In the genomic region with DNA sequence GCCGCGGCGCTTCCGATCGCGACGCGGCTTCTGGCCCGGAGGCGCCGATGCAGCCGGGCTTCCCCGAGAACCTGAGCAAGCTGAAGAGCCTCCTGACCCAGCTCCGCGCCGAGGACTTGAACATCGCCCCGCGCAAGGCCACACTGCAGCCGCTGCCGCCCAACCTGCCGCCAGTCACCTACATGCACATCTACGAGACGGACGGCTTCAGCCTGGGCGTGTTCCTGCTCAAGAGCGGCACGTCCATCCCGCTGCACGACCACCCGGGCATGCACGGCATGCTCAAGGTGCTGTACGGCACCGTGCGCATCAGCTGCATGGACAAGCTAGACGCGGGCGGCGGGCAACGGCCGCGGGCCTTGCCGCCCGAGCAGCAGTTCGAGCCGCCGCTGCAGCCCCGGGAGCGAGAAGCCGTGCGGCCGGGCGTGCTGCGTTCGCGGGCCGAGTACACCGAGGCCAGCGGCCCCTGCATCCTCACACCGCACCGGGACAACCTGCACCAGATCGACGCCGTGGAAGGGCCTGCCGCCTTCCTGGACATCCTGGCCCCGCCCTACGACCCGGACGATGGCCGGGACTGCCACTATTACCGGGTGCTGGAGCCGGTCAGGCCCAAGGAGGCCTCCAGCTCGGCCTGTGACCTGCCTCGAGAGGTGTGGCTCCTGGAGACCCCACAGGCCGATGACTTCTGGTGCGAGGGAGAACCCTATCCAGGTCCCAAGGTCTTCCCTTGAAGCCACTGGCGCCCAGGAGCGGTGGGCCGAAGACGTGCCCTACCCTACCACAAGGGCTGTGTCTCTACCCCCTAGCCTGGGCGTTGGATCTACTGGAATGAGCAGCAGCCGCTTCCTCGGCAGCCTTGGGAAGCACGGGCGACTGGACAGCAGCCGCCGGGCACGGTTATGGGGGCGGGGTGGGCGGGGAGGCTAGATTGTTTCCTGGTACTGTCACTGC, we compare ENCODE assay signal across 8 cellular contexts. TPM values are rescaled to one million over a fixed set of nuclear protein-coding genes. Genes with fewer than 3 reads are reported as not detected.
A peak's percentile ranks its signal among the peaks of the same experiment; 100 is the strongest.
DNase-seq lines count a peak whose midpoint lies in the region; ATAC-seq, FAIRE-seq and TF ChIP-seq lines count a peak whose summit lies in the region.

No MANE protein-coding gene starts in this region.

- peaks cover 38% of the 10 kb centered on the region for H3K4me1 ChIP-seq in body of pancreas

- H3K9me3 ChIP-seq in body of pancreas: no peaks in the 10 kb centered on the region

- H3K4me3 ChIP-seq in body of pancreas: peak overlapping the region; percentile 80 to 91

- DNase-seq in GM12892 (ENCODE audit: insufficient read length): no peak
- DNase-seq in RPMI7951 (ENCODE audit: low read depth): peak; percentile 62
- DNase-seq in body of pancreas: peak; percentile 24 to 51 (median 34)
- DNase-seq in iris pigment epithelial cell (ENCODE audit: low read depth): peak; percentile 55
- peak; percentile 11 for DNase-seq in stimulated activated CD4-positive, alpha-beta T cell treated with anti-CD3 and anti-CD28 coated beads, Interleukin-12 subunit alpha, Interleukin-12 subunit beta, amount 100 ng/mL, for 4 hours
- no peak for DNase-seq in KG1 (lab: John Stamatoyannopoulos, UW)

- ATAC-seq in HG02973 (IDR thresholded peaks at IDR 0.05; ENCODE audit: unreplicated experiment) (peak; percentile 8), body of pancreas (peak; percentile 25)

- H3K36me3 ChIP-seq in body of pancreas (replicated peaks in 1 of 2; ENCODE audit: insufficient read depth in 1 of 2, low read depth in 2 of 2): no peaks in the 10 kb centered on the region

- TF ChIP-seq CTCF in 22Rv1 (IDR thresholded peaks at IDR 0.05): no peak
- no peak for TF ChIP-seq CTCF in body of pancreas (IDR thresholded peaks at IDR 0.05)

- H3K27ac ChIP-seq in 22Rv1 (peak overlapping the region; percentile 83), body of pancreas (peak overlapping the region; percentile 85 to 91 (median 91))

- FAIRE-seq in GM12892 (lab: Jason Lieb, UNC): peak; percentile 77

- no peaks in the 10 kb centered on the region for H3K27me3 ChIP-seq in body of pancreas

- TF ChIP-seq POLR2A in GM12892 (IDR thresholded peaks at IDR 0.05; ENCODE audit: low read depth, low read length): no peak; the same call in 1 of the 2 replicates
- peak in 1 of 3 donors; percentile 14 for TF ChIP-seq POLR2A in body of pancreas (IDR thresholded peaks at IDR 0.05)

- 3 to 4% methylated on average over 10 to 81 of the region's 90 CpGs for WGBS in body of pancreas, 2 donors

- intact Hi-C loops in body of pancreas (cut with DNase I): no loop called here

RNA-seq across cellular contexts. Expression of a gene that starts 0.9 kb away (rescaled TPM):
- polyA plus RNA-seq in GM12892 (2012; ENCODE audit: missing spikeins): 20.1 TPM
- total RNA-seq in RPMI7951 (2014; rRNA removed; shearing (Covaris generic)): 27.4 and 31.7 TPM in 2 replicates
- total RNA-seq in body of pancreas: 1 to 10 TPM; 8.9 to 9.9 TPM

RNA-seq across cellular contexts. Expression of a gene that starts 10.8 kb away (rescaled TPM):
- 68.4 TPM for polyA plus RNA-seq in GM12892 (2012; ENCODE audit: missing spikeins)
- total RNA-seq in RPMI7951 (2014; rRNA removed; shearing (Covaris generic)): 2.3 and 5.9 TPM in 2 replicates
- 1 to 10 TPM; 4.2 to 5.9 TPM for total RNA-seq in body of pancreas

Comparison
In these comparisons a context has a peak if more than half of its experiments do, and no peak if none do; other contexts are left out.
1. DNase-seq: peak in RPMI7951 (single experiment), body of pancreas (4 of 4), iris pigment epithelial cell (single experiment) and stimulated activated CD4-positive, alpha-beta T cell treated with anti-CD3 and anti-CD28 coated beads, Interleukin-12 subunit alpha, Interleukin-12 subunit beta, amount 100 ng/mL, for 4 hours (single experiment); none in GM12892 (single experiment) and KG1 (single experiment).